21 cellular contexts compared by ENCODE assay signal in the genomic region with DNA sequence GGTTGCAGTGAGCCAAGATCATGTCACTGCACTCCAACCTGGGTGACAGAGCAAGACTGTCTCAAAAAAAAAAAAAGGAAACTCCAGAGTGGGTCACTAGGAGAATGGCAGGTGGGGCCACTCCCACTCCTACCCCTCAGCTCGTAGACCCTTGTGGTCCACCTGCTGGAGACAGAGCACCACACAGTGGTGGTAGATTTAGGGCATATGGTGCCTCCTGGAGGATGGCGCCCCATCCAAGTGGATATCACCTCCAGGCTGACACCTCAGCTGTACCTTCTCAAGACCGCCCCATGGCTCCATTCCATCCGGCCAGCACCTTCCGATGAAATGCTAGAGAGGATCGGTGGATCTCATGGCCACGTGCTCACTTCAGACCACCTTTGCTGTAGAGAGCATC. TPM values are rescaled to one million over a fixed set of nuclear protein-coding genes. Genes with fewer than 3 reads are reported as not detected.
DNase-seq lines count a peak whose midpoint lies in the region; ATAC-seq and TF ChIP-seq lines count a peak whose summit lies in the region.
"Had no signal": no experiment of that assay in that cellular context is flagged by ENCODE, and none has a peak within 500 bp of the region (broad histone marks: within the 10 kb centered on the region; RNA-seq: fewer than 3 reads in every experiment).

No MANE protein-coding gene starts in this region.

- H3K27me3 ChIP-seq in OCI-LY3 (ENCODE audit: low read depth, low read length) (no peaks in the 10 kb centered on the region), endodermal cell (ENCODE audit: control insufficient read depth, insufficient read depth, low read length, poor library complexity, severe bottlenecking) (no peaks in the 10 kb centered on the region), testis (no peaks in the 10 kb centered on the region), Peyer's patch (no peaks in the 10 kb centered on the region)
- H3K27me3 ChIP-seq: adrenal gland had no signal

- CTCF ChIA-PET in activated naive CD4-positive, alpha-beta T cell treated with anti-CD3 and anti-CD28 coated beads, Interleukin-2, amount 10 ng/mL, durations not matched to agents 7 days and 5 days (lab: Charles Lee): no interaction called here

- peaks cover 61% of the 10 kb centered on the region for H4K20me1 ChIP-seq in OCI-LY3 (ENCODE audit: insufficient read depth, low read length)

- no peaks in the 10 kb centered on the region for H3K27me3 Mint-ChIP-seq in activated naive CD4-positive, alpha-beta T cell treated with anti-CD3 and anti-CD28 coated beads, Interleukin-2, amount 50 U/mL, for 24 hours
- no peaks in the 10 kb centered on the region for H3K27me3 Mint-ChIP-seq in activated naive CD4-positive, alpha-beta T cell treated with anti-CD3 and anti-CD28 coated beads, Interleukin-2, amount 10 ng/mL, durations not matched to agents 7 days and 5 days
- H3K27me3 Mint-ChIP-seq in endodermal cell (ENCODE audit: insufficient read depth): peaks cover 2% of the 10 kb centered on the region
- H3K27me3 Mint-ChIP-seq: CD4-positive, CD25-positive, alpha-beta regulatory T cell; memory B cell had no signal

- TF ChIP-seq POLR2A in testis (IDR thresholded peaks at IDR 0.05) (no peak), Peyer's patch (IDR thresholded peaks at IDR 0.05) (no peak)

- peaks cover 29% of the 10 kb centered on the region for H3K36me3 Mint-ChIP-seq in activated naive CD4-positive, alpha-beta T cell treated with anti-CD3 and anti-CD28 coated beads, Interleukin-2, amount 50 U/mL, for 24 hours
- peaks cover 89% of the 10 kb centered on the region for H3K36me3 Mint-ChIP-seq in activated naive CD4-positive, alpha-beta T cell treated with anti-CD3 and anti-CD28 coated beads, Interleukin-2, amount 10 ng/mL, durations not matched to agents 7 days and 5 days
- H3K36me3 Mint-ChIP-seq in endodermal cell (ENCODE audit: low read depth): no peaks in the 10 kb centered on the region

- peak overlapping the region; percentile 41 for H3K27ac Mint-ChIP-seq in activated naive CD4-positive, alpha-beta T cell treated with anti-CD3 and anti-CD28 coated beads, Interleukin-2, amount 50 U/mL, for 24 hours
- H3K27ac Mint-ChIP-seq in activated naive CD4-positive, alpha-beta T cell treated with anti-CD3 and anti-CD28 coated beads, Interleukin-2, amount 10 ng/mL, durations not matched to agents 7 days and 5 days: no peak overlapping the region
- H3K27ac Mint-ChIP-seq in endodermal cell: no peak overlapping the region
- H3K27ac Mint-ChIP-seq: nephron, progenitor cell of endocrine pancreas had no signal

- TF ChIP-seq CTCF in OCI-LY3 (IDR thresholded peaks at IDR 0.05; ENCODE audit: low read depth, low read length) (peak; percentile 41), endodermal cell (conservative IDR thresholded peaks at IDR 0.05) (peak; percentile 41), testis (IDR thresholded peaks at IDR 0.05) (no peak), Peyer's patch (IDR thresholded peaks at IDR 0.05) (no peak)

- peaks cover 31% of the 10 kb centered on the region for H3K4me1 ChIP-seq in OCI-LY3 (ENCODE audit: low read length)
- no peaks in the 10 kb centered on the region for H3K4me1 ChIP-seq in endodermal cell (ENCODE audit: control insufficient read depth, insufficient read depth, low read length)
- no peaks in the 10 kb centered on the region for H3K4me1 ChIP-seq in testis
- H3K4me1 ChIP-seq in Peyer's patch: peaks cover 0 to 8% (median 0%) of the 10 kb centered on the region in 4 donors
- H3K4me1 ChIP-seq: adrenal gland had no signal

- H3K27ac ChIP-seq in OCI-LY3 (ENCODE audit: low read length): no peak overlapping the region
- H3K27ac ChIP-seq in endodermal cell (ENCODE audit: low read depth, low read length): no peak overlapping the region
- no peak overlapping the region for H3K27ac ChIP-seq in testis
- no peak overlapping the region for H3K27ac ChIP-seq in Peyer's patch
- H3K27ac ChIP-seq: adrenal gland, KMS-11 had no signal

- no peak for ATAC-seq in HG03342 (IDR thresholded peaks at IDR 0.05; ENCODE audit: unreplicated experiment)
- ATAC-seq: left cardiac atrium, Right ventricle myocardium inferior had no signal

- H3K36me3 ChIP-seq in OCI-LY3 (replicated peaks; ENCODE audit: low read depth, low read length) (peaks cover 76% of the 10 kb centered on the region), endodermal cell (ENCODE audit: control insufficient read depth, insufficient read depth, low read length) (no peaks in the 10 kb centered on the region), testis (ENCODE audit: low read depth, missing control alignments) (no peaks in the 10 kb centered on the region), Peyer's patch (no peaks in the 10 kb centered on the region)
- H3K36me3 ChIP-seq: adrenal gland had no signal

- H3K4me3 ChIP-seq in OCI-LY3 (ENCODE audit: low read length) (no peak overlapping the region), endodermal cell (ENCODE audit: low read length) (no peak overlapping the region), testis (no peak overlapping the region), Peyer's patch (no peak overlapping the region)
- H3K4me3 ChIP-seq: adrenal gland had no signal

- H3K9me3 ChIP-seq in OCI-LY3 (ENCODE audit: insufficient read depth, low read length) (no peaks in the 10 kb centered on the region), endodermal cell (ENCODE audit: control insufficient read depth, low read length) (no peaks in the 10 kb centered on the region), testis (no peaks in the 10 kb centered on the region), Peyer's patch (no peaks in the 10 kb centered on the region)
- H3K9me3 ChIP-seq: adrenal gland had no signal

- intact Hi-C loops in testis (cut with DNase I; ENCODE audit: low total_unique reads): no loop called here

- peaks cover 23% of the 10 kb centered on the region for H3K79me2 ChIP-seq in OCI-LY3 (ENCODE audit: low read length)

- peaks cover 79% of the 10 kb centered on the region for H3K4me1 Mint-ChIP-seq in activated naive CD4-positive, alpha-beta T cell treated with anti-CD3 and anti-CD28 coated beads, Interleukin-2, amount 50 U/mL, for 24 hours
- peaks cover 82% of the 10 kb centered on the region for H3K4me1 Mint-ChIP-seq in activated naive CD4-positive, alpha-beta T cell treated with anti-CD3 and anti-CD28 coated beads, Interleukin-2, amount 10 ng/mL, durations not matched to agents 7 days and 5 days
- H3K4me1 Mint-ChIP-seq in endodermal cell: peaks cover 9% of the 10 kb centered on the region

- no peaks in the 10 kb centered on the region for H3K9me3 Mint-ChIP-seq in activated naive CD4-positive, alpha-beta T cell treated with anti-CD3 and anti-CD28 coated beads, Interleukin-2, amount 50 U/mL, for 24 hours
- peaks cover 2% of the 10 kb centered on the region for H3K9me3 Mint-ChIP-seq in activated naive CD4-positive, alpha-beta T cell treated with anti-CD3 and anti-CD28 coated beads, Interleukin-2, amount 10 ng/mL, durations not matched to agents 7 days and 5 days
- peaks cover 5% of the 10 kb centered on the region for H3K9me3 Mint-ChIP-seq in endodermal cell
- H3K9me3 Mint-ChIP-seq: activated T-helper 1 cell treated with anti-CD3 and anti-CD28 coated beads, Interleukin-12 subunit alpha, Interleukin-12 subunit beta, Interleukin-2, Interleukin-4 antibody, amounts not matched to agents 30 ng/mL and 10 ng/mL and 1 ng/mL, durations not matched to agents 14 hours and 24 hours and 36 hours; CD4-positive, CD25-positive, alpha-beta regulatory T cell; nephron had no signal

- no peak overlapping the region for H3K9ac ChIP-seq in OCI-LY3 (ENCODE audit: low read length)
- no peak overlapping the region for H3K9ac ChIP-seq in endodermal cell (ENCODE audit: extremely low read depth, low read length, poor library complexity, severe bottlenecking)
- H3K9ac ChIP-seq: KMS-11 had no signal

- no peak for DNase-seq in activated naive CD4-positive, alpha-beta T cell treated with anti-CD3 and anti-CD28 coated beads, Interleukin-2, amount 10 ng/mL, durations not matched to agents 7 days and 5 days
- DNase-seq in endodermal cell: no peak
- no peak for DNase-seq in NCI-H187 treated with DMSO at 0.1 percent for 48 hours (lab: John Stamatoyannopoulos, UW)
- DNase-seq in testis: no peak
- DNase-seq in Peyer's patch: no peak
- DNase-seq: adrenal gland; CD4-positive, CD25-positive, alpha-beta regulatory T cell; GOT3; left cardiac atrium; NCI-H1048; NCI-H526 had no signal

- H3K4me3 Mint-ChIP-seq in activated naive CD4-positive, alpha-beta T cell treated with anti-CD3 and anti-CD28 coated beads, Interleukin-2, amount 50 U/mL, for 24 hours: no peak overlapping the region
- no peak overlapping the region for H3K4me3 Mint-ChIP-seq in activated naive CD4-positive, alpha-beta T cell treated with anti-CD3 and anti-CD28 coated beads, Interleukin-2, amount 10 ng/mL, durations not matched to agents 7 days and 5 days
- H3K4me3 Mint-ChIP-seq in endodermal cell: no peak overlapping the region
- H3K4me3 Mint-ChIP-seq: memory B cell, nephron had no signal

- no peak overlapping the region for H3K4me2 ChIP-seq in OCI-LY3 (ENCODE audit: low read length)
- H3K4me2 ChIP-seq: KMS-11 had no signal

- 90 to 93% methylated on average over 6 to 7 of the region's 7 CpGs for WGBS in endodermal cell (ENCODE audit: insufficient coverage in 1 of 2, insufficient read length in 1 of 2), 2 experiments
- WGBS in testis, 2 donors: 92 to 94% methylated on average over 7 of the region's 7 CpGs

- H2AFZ ChIP-seq in OCI-LY3 (ENCODE audit: low read depth, low read length): no peak overlapping the region

RNA-seq across cellular contexts. Expression of a gene that starts 6.2 kb away (rescaled TPM):
- total RNA-seq in endodermal cell (not detected), testis (1 to 10 TPM; 2.7 to 7.2 TPM), Peyer's patch (10 to 100 TPM; 13.5 to 75.9 (median 22.5) TPM)
- not detected for polyA plus RNA-seq in endodermal cell (2013, experiment 1 of 2)
- not detected for polyA plus RNA-seq in endodermal cell (2013, experiment 2 of 2)
- polyA plus RNA-seq in testis (ENCODE audit: insufficient read depth, low read depth, low replicate concordance): 6.8 TPM
- total RNA-seq: progenitor cell of endocrine pancreas had no signal
- polyA plus RNA-seq: fibroblast of lung had no signal

RNA-seq across cellular contexts. Expression of a gene that starts 44.5 kb away (rescaled TPM):
- total RNA-seq in endodermal cell (1 to 10 TPM; 4.5 to 5.6 TPM), testis (10 to 100 TPM in 1 of 2 donors, 1 to 10 TPM in 1; 1.2 to 10.7 TPM), Peyer's patch (100 to 1,000 TPM in 1 of 4 donors, 10 to 100 TPM in 3; 10.0 to 124 (median 20.6) TPM)
- 2.0 TPM for polyA plus RNA-seq in endodermal cell (2013, experiment 1 of 2)
- 1.8 TPM for polyA plus RNA-seq in endodermal cell (2013, experiment 2 of 2)
- 15.5 TPM for polyA plus RNA-seq in testis (ENCODE audit: insufficient read depth, low read depth, low replicate concordance)

Comparison
In these comparisons a context has a peak if more than half of its experiments do, and no peak if none do; other contexts are left out.
1. CTCF ChIP-seq: peak in OCI-LY3 (single experiment) and endodermal cell (single experiment); none in testis (0 of 3) and Peyer's patch (0 of 6).